ENCODE assay signal across 8 cellular contexts in genomic region chr9:131238402-131239021, GRCh38. TPM values are rescaled to one million over a fixed set of nuclear protein-coding genes. Genes with fewer than 3 reads are reported as not detected.
A peak's percentile ranks its signal among the peaks of the same experiment; 100 is the strongest.
DNase-seq lines count a peak whose midpoint lies in the region; ATAC-seq and TF ChIP-seq lines count a peak whose summit lies in the region.
"Had no signal": no experiment of that assay in that cellular context is flagged by ENCODE, and none has a peak within 500 bp of the region (broad histone marks: within the 10 kb centered on the region; RNA-seq: fewer than 3 reads in every experiment).

No MANE protein-coding gene starts in this region.

- peak overlapping the region; percentile 69 for H3K4me3 Mint-ChIP-seq in activated naive CD8-positive, alpha-beta T cell treated with anti-CD3 and anti-CD28 coated beads, Interleukin-2, amount 50 U/mL, for 24 hours

- peaks cover 11% of the 10 kb centered on the region for H3K36me3 Mint-ChIP-seq in activated naive CD8-positive, alpha-beta T cell treated with anti-CD3 and anti-CD28 coated beads, Interleukin-2, amount 50 U/mL, for 24 hours (ENCODE audit: low read depth)

- 20 to 33% methylated on average over 1 to 23 of the region's 23 CpGs for WGBS in transverse colon (ENCODE audit: low coverage in 1 of 2), 2 donors

- H3K9me3 Mint-ChIP-seq in activated naive CD8-positive, alpha-beta T cell treated with anti-CD3 and anti-CD28 coated beads, Interleukin-2, amount 50 U/mL, for 24 hours, result no peaks in the 10 kb centered on the region

- peak overlapping the region; percentile 7 to 29 (median 23) for H3K27ac ChIP-seq in transverse colon

- ATAC-seq in GM19395 (IDR thresholded peaks at IDR 0.05; ENCODE audit: unreplicated experiment) (peak; percentile 23), HG03135 (IDR thresholded peaks at IDR 0.05; ENCODE audit: unreplicated experiment) (peak; percentile 17), left lobe of liver (peak; percentile 28), GM18505 (IDR thresholded peaks at IDR 0.05; ENCODE audit: unreplicated experiment) (no peak)
- peak; percentile 6 for ATAC-seq in activated naive CD8-positive, alpha-beta T cell treated with anti-CD3 and anti-CD28 coated beads, Interleukin-2, amount 50 U/mL, for 24 hours

- H3K4me1 Mint-ChIP-seq in activated naive CD8-positive, alpha-beta T cell treated with anti-CD3 and anti-CD28 coated beads, Interleukin-2, amount 50 U/mL, for 24 hours, result peaks cover 37% of the 10 kb centered on the region

- no peaks in the 10 kb centered on the region for H3K36me3 ChIP-seq in transverse colon

- H3K27me3 Mint-ChIP-seq in activated naive CD8-positive, alpha-beta T cell treated with anti-CD3 and anti-CD28 coated beads, Interleukin-2, amount 50 U/mL, for 24 hours, result no peaks in the 10 kb centered on the region

- TF ChIP-seq EP300 in transverse colon (IDR thresholded peaks at IDR 0.05; ENCODE audit: low read depth), result no peak

- no peaks in the 10 kb centered on the region for H3K27me3 ChIP-seq in transverse colon

- intact Hi-C loops in transverse colon (cut with DNase I; ENCODE audit: low total_unique reads), result no loop called here

- peak; percentile 33 for DNase-seq in activated naive CD8-positive, alpha-beta T cell treated with anti-CD3 and anti-CD28 coated beads, Interleukin-2, amount 50 U/mL, for 24 hours
- DNase-seq in left lobe of liver (ENCODE audit: low spot score) (no peak), transverse colon (no peak), GM10266 (ENCODE audit: extremely low spot score) (no peak)

- peak overlapping the region; percentile 90 for H3K27ac Mint-ChIP-seq in activated naive CD8-positive, alpha-beta T cell treated with anti-CD3 and anti-CD28 coated beads, Interleukin-2, amount 50 U/mL, for 24 hours

- peaks cover 9 to 22% (median 10%) of the 10 kb centered on the region in 4 donors for H3K4me1 ChIP-seq in transverse colon

- H3K4me3 ChIP-seq in transverse colon, result peak overlapping the region in 1 of 4 donors; percentile 25

- no peak for TF ChIP-seq POLR2A in transverse colon (IDR thresholded peaks at IDR 0.05)
- TF ChIP-seq POLR2A in GM18505 (IDR thresholded peaks at IDR 0.05; ENCODE audit: borderline replicate concordance, extremely low read depth, insufficient read depth, insufficient read length), result no peak

- in situ Hi-C loops in transverse colon (cut with MboI; ENCODE audit: low pct_ligation_motif_present in 1 of 4, low pct_unique_long_range_greater_than_20kb in 1 of 4, low sequenced_read_pairs in 3 of 4), result no loop called here

- no peaks in the 10 kb centered on the region for H3K9me3 ChIP-seq in transverse colon

- TF ChIP-seq CTCF in transverse colon (IDR thresholded peaks at IDR 0.05) (no peak), GM10266 (IDR thresholded peaks at IDR 0.05; ENCODE audit: control insufficient read depth, insufficient read depth, low read depth, missing control alignments) (no peak)

RNA-seq across cellular contexts. Expression of gene FAM78A, which starts 37.8 kb away (rescaled TPM):
- 1.2 TPM for total RNA-seq in left lobe of liver
- 1 to 10 TPM in 3 of 4 donors, under 1 TPM in 1; 1.00 to 3.4 (median 2.2) TPM for total RNA-seq in transverse colon

RNA-seq across cellular contexts. Expression of gene PLPP7, which starts 51.0 kb away (rescaled TPM):
- total RNA-seq in left lobe of liver (0.30 TPM), transverse colon (10 to 100 TPM in 1 of 4 donors, 1 to 10 TPM in 3; 3.0 to 10.3 (median 4.1) TPM)
- total RNA-seq: T-helper 1 cell treated with Interleukin-12 subunit alpha and Interleukin-12 subunit beta and Interleukin-4 antibody, amounts not matched to agents 30 ng/mL and 1 ng/mL, for 36 hours had no signal
